8 cellular contexts compared by ENCODE assay signal in the genomic region with DNA sequence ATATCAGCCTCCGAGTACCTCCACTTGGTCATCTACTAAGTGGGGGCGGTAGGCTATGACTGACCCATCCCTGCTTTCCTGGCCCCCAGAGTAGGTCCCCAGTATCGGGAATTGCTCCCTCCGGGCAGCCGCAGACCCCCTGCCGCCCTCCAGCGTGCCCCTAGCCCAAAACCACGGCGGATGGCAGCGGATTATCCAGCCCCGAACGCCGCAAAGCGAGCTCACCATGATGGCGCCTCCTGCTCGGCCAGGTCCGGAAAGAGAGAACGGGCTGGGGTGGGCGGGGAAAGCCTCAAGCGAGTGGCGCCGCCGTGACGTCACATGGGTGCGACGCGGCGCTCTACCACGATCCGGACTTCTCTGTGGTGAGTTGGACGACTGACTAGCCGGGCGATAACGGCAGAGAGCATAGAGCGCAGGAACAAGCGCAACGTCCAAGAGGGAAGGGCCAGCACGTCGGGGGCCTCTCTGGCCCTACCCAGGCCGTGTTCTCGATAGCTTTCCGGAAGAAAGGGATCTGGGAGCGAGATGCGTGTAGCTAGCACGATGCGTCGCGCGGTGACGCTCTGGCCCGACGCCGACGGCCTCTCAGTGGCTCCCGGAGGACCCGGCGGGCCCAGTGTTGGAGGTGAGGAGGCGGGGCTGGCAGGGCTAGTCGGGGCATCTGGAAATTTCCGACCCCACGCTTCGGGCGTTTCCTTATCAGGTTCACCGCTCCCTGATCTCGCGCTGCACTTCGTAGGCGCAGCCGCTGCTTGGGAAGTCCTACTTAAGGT. TPM values are rescaled to one million over a fixed set of nuclear protein-coding genes. Genes with fewer than 3 reads are reported as not detected.
DNase-seq lines count a peak whose midpoint lies in the region; ATAC-seq and TF ChIP-seq lines count a peak whose summit lies in the region.

Gene RPL18 (minus strand): TSS at position 263 of the 776 bp plus-strand sequence. CDS start 35 bp downstream, at position 228.
A gene with protein sequence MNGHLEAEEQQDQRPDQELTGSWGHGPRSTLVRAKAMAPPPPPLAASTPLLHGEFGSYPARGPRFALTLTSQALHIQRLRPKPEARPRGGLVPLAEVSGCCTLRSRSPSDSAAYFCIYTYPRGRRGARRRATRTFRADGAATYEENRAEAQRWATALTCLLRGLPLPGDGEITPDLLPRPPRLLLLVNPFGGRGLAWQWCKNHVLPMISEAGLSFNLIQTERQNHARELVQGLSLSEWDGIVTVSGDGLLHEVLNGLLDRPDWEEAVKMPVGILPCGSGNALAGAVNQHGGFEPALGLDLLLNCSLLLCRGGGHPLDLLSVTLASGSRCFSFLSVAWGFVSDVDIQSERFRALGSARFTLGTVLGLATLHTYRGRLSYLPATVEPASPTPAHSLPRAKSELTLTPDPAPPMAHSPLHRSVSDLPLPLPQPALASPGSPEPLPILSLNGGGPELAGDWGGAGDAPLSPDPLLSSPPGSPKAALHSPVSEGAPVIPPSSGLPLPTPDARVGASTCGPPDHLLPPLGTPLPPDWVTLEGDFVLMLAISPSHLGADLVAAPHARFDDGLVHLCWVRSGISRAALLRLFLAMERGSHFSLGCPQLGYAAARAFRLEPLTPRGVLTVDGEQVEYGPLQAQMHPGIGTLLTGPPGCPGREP (plus strand): TSS at position 591 of the 776 bp plus-strand sequence. CDS start 1,009 bp downstream, outside the sequence.

- H3K9me3 ChIP-seq in osteoblast (ENCODE audit: low read depth, low read length) (no peaks in the 10 kb centered on the region), thoracic aorta (no peaks in the 10 kb centered on the region)

- POLR2A ChIA-PET in GM10248 (lab: Yijun Ruan, JAX), result interaction anchor here (0.5 to 3.7 kb wide), 18 partner anchors 10 to 1192 kb away, joined by 3 to 38 read pairs (median 4); partner anchors contain the start of genes CA11, DBP, KDELR1 and RUVBL2

- H3K4me1 ChIP-seq in osteoblast (ENCODE audit: insufficient read depth, low read length) (peaks cover 29% of the 10 kb centered on the region), thoracic aorta (ENCODE audit: control insufficient read depth in 1 of 2, low read depth in 2 of 2) (peaks cover 27 to 49% of the 10 kb centered on the region in 2 donors)

- H3K4me1 Mint-ChIP-seq in activated naive CD8-positive, alpha-beta T cell (ENCODE audit: low read depth), result peaks cover 41% of the 10 kb centered on the region

- DNase-seq in GM10248 (ENCODE audit: extremely low spot score) (peak; percentile 98), NCI-H1105 (lab: John Stamatoyannopoulos, UW) (peak; percentile 99), SKM-1 treated with dmso at 0.1 percent for 144 hours (lab: John Stamatoyannopoulos, UW; ENCODE audit: unreplicated experiment) (peak; percentile 91), glomerular visceral epithelial cell (ENCODE audit: extremely low spot score) (peak; percentile 100), osteoblast (ENCODE audit: insufficient read length, low spot score, missing footprints) (peak; percentile 99), thoracic aorta (ENCODE audit: low spot score) (peak; percentile 93)

- H3K27ac Mint-ChIP-seq in activated naive CD8-positive, alpha-beta T cell, result peak within 1 kb of the TSS; percentile 100

- H3K36me3 ChIP-seq in osteoblast (ENCODE audit: insufficient read depth, low read length) (peaks cover 35% of the 10 kb centered on the region), thoracic aorta (peaks cover 23% of the 10 kb centered on the region)

- H3K4me3 Mint-ChIP-seq in activated naive CD8-positive, alpha-beta T cell, result peak within 1 kb of the TSS; percentile 98

- H3K4me3 ChIP-seq in osteoblast (ENCODE audit: insufficient read depth, low read length), result peak within 1 kb of the TSS; percentile 100
- H3K4me3 ChIP-seq in thoracic aorta, result peak within 1 kb of the TSS; percentile 95

- H4K20me1 ChIP-seq in osteoblast (ENCODE audit: insufficient read depth, low read length), result peaks cover 41% of the 10 kb centered on the region

- CTCF ChIA-PET in GM10248 (lab: Yijun Ruan, JAX), result interaction anchor here (0.6 to 3.7 kb wide), 3 partner anchors 11 to 944 kb away, joined by 3 to 21 read pairs (median 3); no protein-coding TSS in a partner anchor

- no peaks in the 10 kb centered on the region for H3K9me3 Mint-ChIP-seq in activated naive CD8-positive, alpha-beta T cell (ENCODE audit: low read depth)

- peak within 1 kb of the TSS; percentile 86 for H2AFZ ChIP-seq in osteoblast (ENCODE audit: low read length)

- peak within 1 kb of the TSS; percentile 93 for H3K27ac ChIP-seq in osteoblast (ENCODE audit: low read depth, low read length)
- H3K27ac ChIP-seq in thoracic aorta, result peak within 1 kb of the TSS; percentile 93 to 97

- peaks cover 48% of the 10 kb centered on the region for H3K79me2 ChIP-seq in osteoblast (ENCODE audit: insufficient read depth, low read length)

- H3K36me3 Mint-ChIP-seq in activated naive CD8-positive, alpha-beta T cell, result peaks cover 16% of the 10 kb centered on the region

- H3K4me2 ChIP-seq in osteoblast (ENCODE audit: insufficient read depth, low read length), result peak within 1 kb of the TSS; percentile 88

- H3K27me3 ChIP-seq in osteoblast (ENCODE audit: insufficient read depth, low read length), result no peaks in the 10 kb centered on the region
- H3K27me3 ChIP-seq in thoracic aorta (replicated peaks; ENCODE audit: insufficient read depth), result no peaks in the 10 kb centered on the region

- ATAC-seq in HG02623 (IDR thresholded peaks at IDR 0.05; ENCODE audit: unreplicated experiment) (peak; percentile 83), thoracic aorta (ENCODE audit: insufficient number of reproducible peaks, low FRiP score, low read depth) (peak; percentile 82)

- no peaks in the 10 kb centered on the region for H3K27me3 Mint-ChIP-seq in activated naive CD8-positive, alpha-beta T cell

- TF ChIP-seq CTCF in GM10248 (IDR thresholded peaks at IDR 0.05; ENCODE audit: control extremely low read depth, extremely low read depth, low read depth, missing control alignments) (peak; percentile 6), osteoblast (IDR thresholded peaks at IDR 0.05; ENCODE audit: extremely low read depth, low read depth, low read length) (no peak), thoracic aorta (IDR thresholded peaks at IDR 0.05) (no peak)

RNA-seq across cellular contexts. Expression of gene RPL18, which starts in this region (rescaled TPM):
- 1,357 and 1,526 TPM in 2 replicates for total RNA-seq in osteoblast
- total RNA-seq in thoracic aorta, result 1,000 to 10,000 TPM; 1,120 to 1,389 TPM

RNA-seq across cellular contexts. Expression of the second gene that starts in this region (rescaled TPM):
- total RNA-seq in osteoblast (13.0 and 13.3 TPM in 2 replicates), thoracic aorta (10 to 100 TPM; 16.2 to 49.0 TPM)

Comparison
In these comparisons a context has a peak if more than half of its experiments do, and no peak if none do; other contexts are left out.
1. Peak in every context shown above with its lines: DNase-seq, ATAC-seq, H3K4me3 ChIP-seq and H3K27ac ChIP-seq.